Comparison of ENCODE assay signal across 1 cellular context in genomic region chr20:19735446-19735845, GRCh38.
TF ChIP-seq lines count a peak whose summit lies in the region.

No MANE protein-coding gene starts in this region.

TF ChIP-seq in SK-N-SH, 30 proteins besides CTCF, POLR2A, EP300 and RAD21 (continued from another document):
- TF ChIP-seq USF2 (IDR thresholded peaks at IDR 0.05; ENCODE audit: borderline replicate concordance, low read depth, low read length) (no peak), RCOR1 (IDR thresholded peaks at IDR 0.05; ENCODE audit: low read length) (no peak), NRF1 (IDR thresholded peaks at IDR 0.05; ENCODE audit: low read depth, low read length) (no peak), POLR2AphosphoS5 (IDR thresholded peaks at IDR 0.05; ENCODE audit: low read depth, low read length) (no peak), CHD2 (IDR thresholded peaks at IDR 0.05; ENCODE audit: low read length, partially characterized antibody) (no peak), FOSL2 (IDR thresholded peaks at IDR 0.05; ENCODE audit: borderline replicate concordance, low read depth) (peak; percentile 85), USF1 (IDR thresholded peaks at IDR 0.05; ENCODE audit: borderline replicate concordance, low read depth) (no peak), EZH2phosphoT487 (IDR thresholded peaks at IDR 0.05; ENCODE audit: borderline replicate concordance, low read depth) (no peak), NFIC (IDR thresholded peaks at IDR 0.05; ENCODE audit: borderline replicate concordance) (no peak), FOXM1 (IDR thresholded peaks at IDR 0.05; ENCODE audit: low read depth) (no peak), SIN3A (IDR thresholded peaks at IDR 0.05; ENCODE audit: borderline replicate concordance, low read depth, low read length) (no peak), JUND (IDR thresholded peaks at IDR 0.05) (peak; percentile 76), GATA2 (CRISPR knock-in tag; IDR thresholded peaks at IDR 0.05) (no peak), MXI1 (IDR thresholded peaks at IDR 0.05; ENCODE audit: low read depth, low read length) (no peak), TCF12 (IDR thresholded peaks at IDR 0.05) (peak; percentile 62)
